In genomic region chr11:58578136-58578634, GRCh38 we compare ENCODE assay signal across 8 cellular contexts. TPM values are rescaled to one million over a fixed set of nuclear protein-coding genes. Genes with fewer than 3 reads are reported as not detected.
DNase-seq lines count a peak whose midpoint lies in the region; ATAC-seq and TF ChIP-seq lines count a peak whose summit lies in the region.

No MANE protein-coding gene starts in this region.

- H3K27me3 ChIP-seq in RWPE2 (ENCODE audit: insufficient read depth, poor library complexity, severe bottlenecking): no peaks in the 10 kb centered on the region

- TF ChIP-seq CTCF in GM10248 (IDR thresholded peaks at IDR 0.05; ENCODE audit: control extremely low read depth, extremely low read depth, low read depth, missing control alignments) (no peak), RWPE2 (IDR thresholded peaks at IDR 0.05; ENCODE audit: poor library complexity, severe bottlenecking) (no peak), fibroblast of pulmonary artery (IDR thresholded peaks at IDR 0.05; ENCODE audit: low read length, missing control alignments) (no peak)

- POLR2A ChIA-PET in GM10248 (lab: Yijun Ruan, JAX): interaction anchor here (1.8 kb wide), 1 partner anchor 10 kb away, joined by 11 read pairs; no protein-coding TSS in a partner anchor
- POLR2A ChIA-PET in naive thymus-derived CD8-positive, alpha-beta T cell (lab: Charles Lee): interaction anchor here (1.1 to 5.4 kb wide), 15 partner anchors 10 to 926 kb away, joined by 3 to 82 read pairs (median 5); partner anchors contain the start of gene SELENOH

- H3K27me3 Mint-ChIP-seq in naive thymus-derived CD8-positive, alpha-beta T cell: peaks cover 0 to 2% (median 0%) of the 10 kb centered on the region in 5 donors
- H3K27me3 Mint-ChIP-seq in stimulated activated naive B cell treated with anti-CD40 and anti-IgM and Interleukin-4, amounts not matched to agents 10 μg/mL and 1 μg/mL and 100 μg/mL, for 72 hours: no peaks in the 10 kb centered on the region

- CTCF ChIA-PET in GM10248 (lab: Yijun Ruan, JAX): interaction anchor here (1.1 to 3.4 kb wide), 6 partner anchors 8 to 323 kb away, joined by 3 to 40 read pairs (median 6); no protein-coding TSS in a partner anchor

- H3K9me3 ChIP-seq in RWPE2 (ENCODE audit: severe bottlenecking): no peaks in the 10 kb centered on the region

- ATAC-seq in RWPE2 (ENCODE audit: low read depth) (peak; percentile 72), GM21717 (IDR thresholded peaks at IDR 0.05; ENCODE audit: unreplicated experiment) (no peak)
- no peak for ATAC-seq in naive thymus-derived CD8-positive, alpha-beta T cell
- no peak for ATAC-seq in stimulated activated naive B cell treated with anti-CD40 and anti-IgM and Interleukin-4, amounts not matched to agents 10 μg/mL and 1 μg/mL and 100 μg/mL, for 72 hours (replicated peaks)

- H3K27ac Mint-ChIP-seq in naive thymus-derived CD8-positive, alpha-beta T cell: peak overlapping the region; percentile 99 to 100 (median 100)
- peak overlapping the region; percentile 100 for H3K27ac Mint-ChIP-seq in stimulated activated naive B cell treated with anti-CD40 and anti-IgM and Interleukin-4, amounts not matched to agents 10 μg/mL and 1 μg/mL and 100 μg/mL, for 72 hours

- no peaks in the 10 kb centered on the region for H3K9me3 Mint-ChIP-seq in naive thymus-derived CD8-positive, alpha-beta T cell
- H3K9me3 Mint-ChIP-seq in stimulated activated naive B cell treated with anti-CD40 and anti-IgM and Interleukin-4, amounts not matched to agents 10 μg/mL and 1 μg/mL and 100 μg/mL, for 72 hours: no peaks in the 10 kb centered on the region

- DNase-seq in GM10248 (ENCODE audit: extremely low spot score) (peak; percentile 67), M059J (ENCODE audit: low read depth) (peak; percentile 99), RWPE2 (ENCODE audit: low spot score) (peak; percentile 93), activated gamma-delta T cell (lab: John Stamatoyannopoulos, UW) (peak; percentile 61), fibroblast of pulmonary artery (ENCODE audit: low read depth) (peak; percentile 100)
- peak; percentile 84 to 99 (median 92) for DNase-seq in naive thymus-derived CD8-positive, alpha-beta T cell
- DNase-seq in stimulated activated naive B cell treated with anti-CD40 and anti-IgM and Interleukin-4, amounts not matched to agents 10 μg/mL and 1 μg/mL and 100 μg/mL, for 72 hours: peak; percentile 90

- H3K4me3 Mint-ChIP-seq in naive thymus-derived CD8-positive, alpha-beta T cell: peak overlapping the region; percentile 92 to 99 (median 98)
- H3K4me3 Mint-ChIP-seq in stimulated activated naive B cell treated with anti-CD40 and anti-IgM and Interleukin-4, amounts not matched to agents 10 μg/mL and 1 μg/mL and 100 μg/mL, for 72 hours: peak overlapping the region; percentile 87 to 97

- peak overlapping the region; percentile 98 for H3K27ac ChIP-seq in RWPE2 (ENCODE audit: poor library complexity, severe bottlenecking)

- peaks cover 54% of the 10 kb centered on the region for H3K4me1 ChIP-seq in RWPE2 (ENCODE audit: insufficient read depth, poor library complexity, severe bottlenecking)

- peaks cover 0 to 9% (median 9%) of the 10 kb centered on the region in 3 donors for H3K36me3 Mint-ChIP-seq in naive thymus-derived CD8-positive, alpha-beta T cell
- H3K36me3 Mint-ChIP-seq in stimulated activated naive B cell treated with anti-CD40 and anti-IgM and Interleukin-4, amounts not matched to agents 10 μg/mL and 1 μg/mL and 100 μg/mL, for 72 hours: peaks cover 47 to 51% of the 10 kb centered on the region in 2 donors

- H3K4me3 ChIP-seq in RWPE2 (ENCODE audit: severe bottlenecking) (peak overlapping the region; percentile 98), fibroblast of pulmonary artery (replicated peaks; ENCODE audit: low read depth, low read length) (peak overlapping the region; percentile 96)

- H3K36me3 ChIP-seq in RWPE2 (ENCODE audit: low read depth): peaks cover 20% of the 10 kb centered on the region

- H3K4me1 Mint-ChIP-seq in naive thymus-derived CD8-positive, alpha-beta T cell: peaks cover 28 to 79% (median 71%) of the 10 kb centered on the region in 4 donors
- peaks cover 21 to 63% of the 10 kb centered on the region in 2 donors for H3K4me1 Mint-ChIP-seq in stimulated activated naive B cell treated with anti-CD40 and anti-IgM and Interleukin-4, amounts not matched to agents 10 μg/mL and 1 μg/mL and 100 μg/mL, for 72 hours

RNA-seq across cellular contexts. Expression of gene ZFP91, which starts 0.7 kb away (rescaled TPM):
- 59.8 and 88.9 TPM in 2 replicates for total RNA-seq in M059J (2014; rRNA removed; shearing (Covaris generic))
- total RNA-seq in naive thymus-derived CD8-positive, alpha-beta T cell: 10 to 100 TPM; 46.1 to 49.6 TPM
- polyA plus RNA-seq in naive thymus-derived CD8-positive, alpha-beta T cell: 1 to 10 TPM; 4.8 to 9.4 (median 7.1) TPM

RNA-seq across cellular contexts. Expression of gene LPXN, which starts 2.5 kb away (rescaled TPM):
- 59.1 and 67.3 TPM in 2 replicates for total RNA-seq in M059J (2014; rRNA removed; shearing (Covaris generic))
- 100 to 1,000 TPM; 200 TPM for total RNA-seq in naive thymus-derived CD8-positive, alpha-beta T cell
- polyA plus RNA-seq in naive thymus-derived CD8-positive, alpha-beta T cell: 100 to 1,000 TPM; 208 to 261 (median 220) TPM

RNA-seq across cellular contexts. Expression of gene CNTF, which starts 44.3 kb away (rescaled TPM):
- total RNA-seq in M059J (2014; rRNA removed; shearing (Covaris generic)): 0.17 and 0.89 TPM in 2 replicates
- total RNA-seq in naive thymus-derived CD8-positive, alpha-beta T cell: 1 to 10 TPM; 2.9 to 3.0 TPM
- under 1 TPM in 2 of 3 donors, not detected in 1; 0.15 to 0.28 TPM for polyA plus RNA-seq in naive thymus-derived CD8-positive, alpha-beta T cell
